In genomic region chr15:95662638-95663037, GRCh38 we compare ENCODE assay signal across 29 cellular contexts.
"Had no signal": no experiment of that assay in that cellular context is flagged by ENCODE, and none has a peak within 500 bp of the region (broad histone marks: within the 10 kb centered on the region; RNA-seq: fewer than 3 reads in every experiment).

No MANE protein-coding gene starts in this region.

- H3K9ac ChIP-seq: neural progenitor cell, parathyroid adenoma had no signal

- H3K4me3 Mint-ChIP-seq: naive thymus-derived CD8-positive, alpha-beta T cell; natural killer cell treated with Interleukin-12 subunit alpha and Interleukin-12 subunit beta and Interleukin-15 and Interleukin-18, amount 100 ng/mL, for 72 hours; neural progenitor cell; stimulated activated naive B cell treated with anti-CD40 and anti-IgM and Interleukin-4, amounts not matched to agents 10 μg/mL and 1 μg/mL and 100 μg/mL, for 72 hours; stimulated activated naive CD8-positive, alpha-beta T cell treated with anti-CD3 and anti-CD28 coated beads, Interleukin-15, Interleukin-2, amounts not matched to agents 100 ng/mL and 50 ng/mL, for 24 hours had no signal

- H3K27ac Mint-ChIP-seq: naive thymus-derived CD8-positive, alpha-beta T cell; natural killer cell treated with Interleukin-12 subunit alpha and Interleukin-12 subunit beta and Interleukin-15 and Interleukin-18, amount 100 ng/mL, for 72 hours; neural progenitor cell; progenitor cell of endocrine pancreas; stimulated activated naive B cell treated with anti-CD40 and anti-IgM and Interleukin-4, amounts not matched to agents 10 μg/mL and 1 μg/mL and 100 μg/mL, for 72 hours; stimulated activated naive CD8-positive, alpha-beta T cell treated with anti-CD3 and anti-CD28 coated beads, Interleukin-15, Interleukin-2, amounts not matched to agents 100 ng/mL and 50 ng/mL, for 24 hours had no signal

- H3K27me3 Mint-ChIP-seq: progenitor cell of endocrine pancreas; stimulated activated naive B cell treated with anti-CD40 and anti-IgM and Interleukin-4, amounts not matched to agents 10 μg/mL and 1 μg/mL and 100 μg/mL, for 72 hours had no signal

- FAIRE-seq: urothelium cell line had no signal

- ATAC-seq: naive thymus-derived CD8-positive, alpha-beta T cell; natural killer cell treated with Interleukin-12 subunit alpha and Interleukin-12 subunit beta and Interleukin-15 and Interleukin-18, amount 100 ng/mL, for 72 hours; psoas muscle; right cardiac atrium; sciatic nerve; stimulated activated naive B cell treated with anti-CD40 and anti-IgM and Interleukin-4, amounts not matched to agents 10 μg/mL and 1 μg/mL and 100 μg/mL, for 72 hours had no signal

- H3K4me3 ChIP-seq: neural progenitor cell, ovary, psoas muscle, skin epidermis, smooth muscle cell, spleen, stomach, thoracic aorta, thyroid gland, tibial nerve, upper lobe of left lung, vagina had no signal

- H2AFZ ChIP-seq: parathyroid adenoma had no signal

- DNase-seq: naive thymus-derived CD8-positive, alpha-beta T cell; occipital lobe; ovary; posterior cingulate gyrus; psoas muscle; right cardiac atrium; spleen; stimulated activated CD4-positive, alpha-beta T cell treated with anti-CD3 and anti-CD28 coated beads, Interleukin-12 subunit alpha, Interleukin-12 subunit beta, amount 100 ng/mL, for 4 hours; stimulated activated CD4-positive, alpha-beta T cell treated with anti-CD3 and anti-CD28 coated beads, Interleukin-1b, Interleukin-23, amount 100 ng/mL, for 48 hours; stimulated activated CD4-positive, alpha-beta T cell treated with anti-CD3 and anti-CD28 coated beads, Interleukin-4, amount 100 ng/mL, for 1 hour; stimulated activated CD4-positive, alpha-beta T cell treated with anti-CD3 and anti-CD28 coated beads, Interleukin-4, amount 100 ng/mL, for 4 hours; stimulated activated CD8-positive, alpha-beta memory T cell treated with anti-CD3 and anti-CD28 coated beads, Interleukin-4, amount 100 ng/mL, for 48 hours; stimulated activated naive B cell treated with anti-CD40 and anti-IgM and Interleukin-4, amounts not matched to agents 10 μg/mL and 1 μg/mL and 100 μg/mL, for 72 hours; stimulated activated naive CD4-positive, alpha-beta T cell treated with Interleukin-2 at 50 U/mL for 16 hours; stomach; thyroid gland; upper lobe of left lung had no signal

- H3K4me1 Mint-ChIP-seq: stimulated activated naive B cell treated with anti-CD40 and anti-IgM and Interleukin-4, amounts not matched to agents 10 μg/mL and 1 μg/mL and 100 μg/mL, for 72 hours had no signal

- H3K36me3 Mint-ChIP-seq: naive thymus-derived CD8-positive, alpha-beta T cell; natural killer cell treated with Interleukin-12 subunit alpha and Interleukin-12 subunit beta and Interleukin-15 and Interleukin-18, amount 100 ng/mL, for 72 hours; neural progenitor cell; stimulated activated naive B cell treated with anti-CD40 and anti-IgM and Interleukin-4, amounts not matched to agents 10 μg/mL and 1 μg/mL and 100 μg/mL, for 72 hours had no signal

- H3K4me2 ChIP-seq: neural progenitor cell, smooth muscle cell had no signal

- H3K27ac ChIP-seq: neural progenitor cell, ovary, parathyroid adenoma, psoas muscle, skin epidermis, spleen, stomach, thoracic aorta, thyroid gland, upper lobe of left lung, vagina had no signal

- H3K36me3 ChIP-seq: neural progenitor cell, ovary, spleen, stomach, thoracic aorta, thyroid gland, tibial nerve, upper lobe of left lung, vagina had no signal

- H3K9me3 Mint-ChIP-seq: natural killer cell treated with Interleukin-12 subunit alpha and Interleukin-12 subunit beta and Interleukin-15 and Interleukin-18, amount 100 ng/mL, for 72 hours; neural progenitor cell had no signal

- H3K79me2 ChIP-seq: parathyroid adenoma had no signal

- H3K4me1 ChIP-seq: parathyroid adenoma, psoas muscle, spleen, thyroid gland, upper lobe of left lung had no signal

- H3K27me3 ChIP-seq: neural progenitor cell, ovary, spleen, stomach, thyroid gland, tibial nerve, upper lobe of left lung, vagina had no signal

- H3K9me3 ChIP-seq: ovary, psoas muscle, spleen, stomach, thoracic aorta, thyroid gland, tibial nerve, upper lobe of left lung, vagina had no signal
